In genomic region chr7:141126107-141126506, GRCh38 we compare ENCODE assay signal across 24 cellular contexts. TPM values are rescaled to one million over a fixed set of nuclear protein-coding genes. Genes with fewer than 3 reads are reported as not detected.
"Had no signal": no experiment of that assay in that cellular context is flagged by ENCODE, and none has a peak within 500 bp of the region (broad histone marks: within the 10 kb centered on the region; RNA-seq: fewer than 3 reads in every experiment).

No MANE protein-coding gene starts in this region.

- H3K4me3 Mint-ChIP-seq: mesothelial cell of epicardium, naive B cell had no signal

- H3K4me2 ChIP-seq: hepatocyte had no signal

- H3K4me1 Mint-ChIP-seq: mesothelial cell of epicardium, naive B cell had no signal

- ATAC-seq: foreskin keratinocyte, gastroesophageal sphincter, heart left ventricle, left cardiac atrium, left lung, left ventricle myocardium superior, lower lobe of right lung, mucosa of descending colon had no signal

- H3K9me3 ChIP-seq: esophagus muscularis mucosa, gastroesophageal sphincter, heart left ventricle, left lung, lower lobe of right lung, mucosa of descending colon had no signal

- DNase-seq: dermis blood vessel endothelial cell; dorsolateral prefrontal cortex; effector CD4-positive, alpha-beta T cell; effector memory CD4-positive, alpha-beta T cell; foreskin keratinocyte; heart left ventricle; hypothalamus; left cardiac atrium; left lung; left ventricle myocardium superior; lower lobe of right lung; mesenchymal stem cell; mucosa of descending colon; naive B cell had no signal

- H3K36me3 ChIP-seq: esophagus muscularis mucosa, gastroesophageal sphincter, heart left ventricle, left lung, lower lobe of right lung had no signal

- H3K36me3 Mint-ChIP-seq: mesothelial cell of epicardium, naive B cell had no signal

- H3K9me3 Mint-ChIP-seq: mesothelial cell of epicardium had no signal

- H3K27me3 ChIP-seq: dorsolateral prefrontal cortex, esophagus muscularis mucosa, foreskin keratinocyte, gastroesophageal sphincter, hepatocyte, left lung had no signal

- H3K27ac ChIP-seq: coronary artery, dorsolateral prefrontal cortex, esophagus muscularis mucosa, foreskin keratinocyte, gastroesophageal sphincter, heart left ventricle, hepatocyte, left lung, lower lobe of right lung had no signal

- H2AFZ ChIP-seq: hepatocyte had no signal

- H3K4me1 ChIP-seq: esophagus muscularis mucosa, foreskin keratinocyte, gastroesophageal sphincter, heart left ventricle, left lung, lower lobe of right lung had no signal

- H3K79me2 ChIP-seq: hepatocyte had no signal

- H3K4me3 ChIP-seq: coronary artery, dorsolateral prefrontal cortex, esophagus muscularis mucosa, gastroesophageal sphincter, heart left ventricle, hepatocyte, left lung, lower lobe of right lung, mucosa of descending colon had no signal

- FAIRE-seq: colon, endothelial cell of umbilical vein, frontal cortex, islet of Langerhans, keratinocyte had no signal

- H3K27ac Mint-ChIP-seq: mesothelial cell of epicardium had no signal

RNA-seq across cellular contexts. Expression of gene TMEM178B, which starts 52.2 kb away (rescaled TPM):
- total RNA-seq: endothelial cell of umbilical vein, foreskin keratinocyte had no signal
- polyA plus RNA-seq: endothelial cell of umbilical vein, foreskin keratinocyte, keratinocyte had no signal
